ENCODE assay signal across 34 cellular contexts in genomic region chr6:131561925-131562707, GRCh38. TPM values are rescaled to one million over a fixed set of nuclear protein-coding genes. Genes with fewer than 3 reads are reported as not detected.
"Had no signal": no experiment of that assay in that cellular context is flagged by ENCODE, and none has a peak within 500 bp of the region (broad histone marks: within the 10 kb centered on the region; RNA-seq: fewer than 3 reads in every experiment).

No MANE protein-coding gene starts in this region.

- ATAC-seq: activated CD4-positive, CD25-positive, alpha-beta regulatory T cell treated with anti-CD3 and anti-CD28 coated beads, Interleukin-2, amount 50 U/mL, for 24 hours; activated CD8-positive, alpha-beta memory T cell treated with anti-CD3 and anti-CD28 coated beads, Interleukin-2, amount 10 ng/mL, durations not matched to agents 7 days and 5 days; activated CD8-positive, alpha-beta T cell treated with anti-CD3 and anti-CD28 coated beads for 36 hours; activated naive CD8-positive, alpha-beta T cell treated with anti-CD3 and anti-CD28 coated beads, Interleukin-2, amount 50 U/mL, for 24 hours; T-helper 17 cell had no signal

- H3K4me1 ChIP-seq: ascending aorta, breast epithelium, esophagus muscularis mucosa had no signal

- H3K9me3 ChIP-seq: ascending aorta, breast epithelium, esophagus muscularis mucosa had no signal

- H3K27me3 ChIP-seq: ascending aorta, breast epithelium, cardiac muscle cell, dorsolateral prefrontal cortex, esophagus muscularis mucosa had no signal

- H3K4me3 ChIP-seq: ascending aorta, breast epithelium, cardiac muscle cell, coronary artery, dorsolateral prefrontal cortex, esophagus muscularis mucosa had no signal

- DNase-seq: activated B cell treated with CpG ODN at 0.5 μM for 24 hours; activated CD4-positive, alpha-beta T cell treated with anti-CD3 and anti-CD28 coated beads for 48 hours; activated CD4-positive, alpha-beta T cell treated with anti-CD3 and anti-CD28 coated beads, Interleukin-2, amount 50 U/mL, for 1 hour; activated CD4-positive, alpha-beta T cell treated with anti-CD3 and anti-CD28 coated beads, Interleukin-2, amount 50 U/mL, for 48 hours; activated CD8-positive, alpha-beta memory T cell treated with anti-CD3 and anti-CD28 coated beads, Interleukin-2, amount 10 ng/mL, durations not matched to agents 7 days and 5 days; activated CD8-positive, alpha-beta memory T cell treated with anti-CD3 and anti-CD28 coated beads, Interleukin-2, amount 50 U/mL, for 4 hours; activated CD8-positive, alpha-beta T cell treated with anti-CD3 and anti-CD28 coated beads for 36 hours; activated effector memory CD4-positive, alpha-beta T cell treated with anti-CD3 and anti-CD28 coated beads, Interleukin-2, amount 50 U/mL, for 16 hours; activated naive CD4-positive, alpha-beta T cell treated with anti-CD3 and anti-CD28 coated beads for 36 hours; activated naive CD8-positive, alpha-beta T cell treated with anti-CD3 and anti-CD28 coated beads for 36 hours; activated naive CD8-positive, alpha-beta T cell treated with anti-CD3 and anti-CD28 coated beads, Interleukin-2, amount 50 U/mL, for 24 hours; activated T-cell treated with anti-CD3 and anti-CD28 coated beads, Interleukin-2, amount 50 U/mL, for 1 hour; activated T-cell treated with anti-CD3 and anti-CD28 coated beads, Interleukin-2, amount 50 U/mL, for 48 hours; central memory CD4-positive, alpha-beta T cell; cerebellar nuclear complex; dorsolateral prefrontal cortex; effector memory CD4-positive, alpha-beta T cell; endodermal cell; erythroblast; foreskin melanocyte; head of caudate nucleus; T-helper 1 cell; T-helper 17 cell; T1000; WERI-Rb-1 had no signal

- H3K27ac ChIP-seq: ascending aorta, breast epithelium, cardiac muscle cell, coronary artery, dorsolateral prefrontal cortex, esophagus muscularis mucosa, WERI-Rb-1 had no signal

- H3K36me3 ChIP-seq: ascending aorta, breast epithelium, cardiac muscle cell, esophagus muscularis mucosa, WERI-Rb-1 had no signal

RNA-seq across cellular contexts. Expression of gene ARG1, which starts 10.9 kb away (rescaled TPM):
- total RNA-seq: activated B cell treated with CpG ODN at 0.5 μM for 24 hours; activated CD8-positive, alpha-beta memory T cell treated with anti-CD3 and anti-CD28 coated beads for 36 hours; activated CD8-positive, alpha-beta memory T cell treated with anti-CD3 and anti-CD28 coated beads, Interleukin-2, amount 10 ng/mL, durations not matched to agents 7 days and 5 days; activated CD8-positive, alpha-beta T cell treated with anti-CD3 and anti-CD28 coated beads for 36 hours; activated naive CD4-positive, alpha-beta T cell treated with anti-CD3 and anti-CD28 coated beads for 36 hours; activated naive CD8-positive, alpha-beta T cell treated with anti-CD3 and anti-CD28 coated beads for 36 hours; activated T-helper 1 cell treated with anti-CD3 and anti-CD28 coated beads, Interleukin-12 subunit alpha, Interleukin-12 subunit beta, Interleukin-2, Interleukin-4 antibody, amounts not matched to agents 30 ng/mL and 10 ng/mL and 1 ng/mL, durations not matched to agents 14 hours and 24 hours and 36 hours; activated T-helper 2 cell treated with anti-CD3 and anti-CD28 coated beads, Interferon-gamma antibody, Interleukin-2, Interleukin-4, amounts not matched to agents 10 μg/mL and 5 μg/mL and 100 μg/mL, durations not matched to agents 14 hours and 24 hours and 36 hours; ascending aorta; cardiac muscle cell; endodermal cell; T-helper 17 cell had no signal
